14 cellular contexts compared by ENCODE assay signal in genomic region chr9:126851286-126851880, GRCh38. TPM values are rescaled to one million over a fixed set of nuclear protein-coding genes. Genes with fewer than 3 reads are reported as not detected.
A peak's percentile ranks its signal among the peaks of the same experiment; 100 is the strongest.
DNase-seq lines count a peak whose midpoint lies in the region; TF ChIP-seq lines count a peak whose summit lies in the region.
"Had no signal": no experiment of that assay in that cellular context is flagged by ENCODE, and none has a peak within 500 bp of the region (broad histone marks: within the 10 kb centered on the region; RNA-seq: fewer than 3 reads in every experiment).

No MANE protein-coding gene starts in this region.

- H3K79me2 ChIP-seq in neural progenitor cell (ENCODE audit: low read depth): no peaks in the 10 kb centered on the region

- no peak overlapping the region for H3K4me3 ChIP-seq in neural progenitor cell
- H3K4me3 ChIP-seq: BLaER1 treated with 17β-estradiol and CSF1 and Interleukin-3, amounts not matched to agents 10 nM and 100 nM; GM23248; HAP-1 had no signal

- H4K20me1 ChIP-seq in neural progenitor cell (ENCODE audit: low read depth): no peaks in the 10 kb centered on the region
- H4K20me1 ChIP-seq: BLaER1 treated with 17β-estradiol and CSF1 and Interleukin-3, amounts not matched to agents 10 nM and 100 nM had no signal

- H3K27ac Mint-ChIP-seq in neural progenitor cell: no peak overlapping the region
- no peak overlapping the region for H3K27ac Mint-ChIP-seq in T-helper 2 cell treated with Interferon-gamma antibody and Interleukin-4, amounts not matched to agents 5 μg/mL and 100 μg/mL, for 36 hours
- H3K27ac Mint-ChIP-seq: B cell; CD8-positive, alpha-beta T cell had no signal

- H3K9ac ChIP-seq in neural progenitor cell: no peak overlapping the region
- H3K9ac ChIP-seq: BLaER1 treated with 17β-estradiol and CSF1 and Interleukin-3, amounts not matched to agents 10 nM and 100 nM; GM23248 had no signal

- no peak overlapping the region for H2AFZ ChIP-seq in neural progenitor cell (replicated peaks)
- H2AFZ ChIP-seq: GM23248 had no signal

- H3K4me2 ChIP-seq in neural progenitor cell: peak overlapping the region; percentile 45
- H3K4me2 ChIP-seq: BLaER1 treated with 17β-estradiol and CSF1 and Interleukin-3, amounts not matched to agents 10 nM and 100 nM had no signal

- H3K36me3 ChIP-seq in neural progenitor cell: no peaks in the 10 kb centered on the region
- H3K36me3 ChIP-seq: BLaER1 treated with 17β-estradiol and CSF1 and Interleukin-3, amounts not matched to agents 10 nM and 100 nM; HAP-1 had no signal

- H3K9me3 ChIP-seq in neural progenitor cell (ENCODE audit: low read depth): no peaks in the 10 kb centered on the region
- H3K9me3 ChIP-seq: BLaER1 treated with 17β-estradiol and CSF1 and Interleukin-3, amounts not matched to agents 10 nM and 100 nM; HAP-1 had no signal

- H3F3A ChIP-seq in neural progenitor cell (ENCODE audit: low read depth): no peaks in the 10 kb centered on the region

- peaks cover 8% of the 10 kb centered on the region for H3K27me3 Mint-ChIP-seq in neural progenitor cell (ENCODE audit: insufficient read depth, low read depth)
- H3K27me3 Mint-ChIP-seq in T-helper 2 cell treated with Interferon-gamma antibody and Interleukin-4, amounts not matched to agents 5 μg/mL and 100 μg/mL, for 36 hours (ENCODE audit: low read depth): peaks cover 44% of the 10 kb centered on the region

- no peaks in the 10 kb centered on the region for H3K9me3 Mint-ChIP-seq in neural progenitor cell
- H3K9me3 Mint-ChIP-seq in T-helper 2 cell treated with Interferon-gamma antibody and Interleukin-4, amounts not matched to agents 5 μg/mL and 100 μg/mL, for 36 hours: no peaks in the 10 kb centered on the region
- H3K9me3 Mint-ChIP-seq: CD8-positive, alpha-beta T cell had no signal

- no peak for TF ChIP-seq CTCF in neural progenitor cell (IDR thresholded peaks at IDR 0.05)

- no peak overlapping the region for H3K4me3 Mint-ChIP-seq in neural progenitor cell
- no peak overlapping the region for H3K4me3 Mint-ChIP-seq in T-helper 2 cell treated with Interferon-gamma antibody and Interleukin-4, amounts not matched to agents 5 μg/mL and 100 μg/mL, for 36 hours
- H3K4me3 Mint-ChIP-seq: B cell; CD8-positive, alpha-beta T cell had no signal

- no peak overlapping the region for H3K27ac ChIP-seq in neural progenitor cell
- H3K27ac ChIP-seq: BLaER1 treated with 17β-estradiol and CSF1 and Interleukin-3, amounts not matched to agents 10 nM and 100 nM; GM23248 had no signal

- in situ Hi-C loops in G401 (cut with HindIII; ENCODE audit: low sequenced_read_pairs): no loop called here

- H3K27me3 ChIP-seq in neural progenitor cell: no peaks in the 10 kb centered on the region
- H3K27me3 ChIP-seq: BLaER1 treated with 17β-estradiol and CSF1 and Interleukin-3, amounts not matched to agents 10 nM and 100 nM had no signal

- DNase-seq in G401 (ENCODE audit: low spot score) (peak; percentile 59), NCI-H82 treated with DMSO at 0.1 percent for 48 hours (lab: John Stamatoyannopoulos, UW; ENCODE audit: unreplicated experiment) (peak; percentile 44), cerebellar cortex (ENCODE audit: low spot score) (peak; percentile 56), neural progenitor cell (ENCODE audit: low spot score) (no peak), DMS 273 treated with DMSO at 0.1 percent for 48 hours (lab: John Stamatoyannopoulos, UW) (no peak), SHP77 (lab: John Stamatoyannopoulos, UW) (no peak)
- DNase-seq in T-helper 2 cell treated with Interferon-gamma antibody and Interleukin-4, amounts not matched to agents 5 μg/mL and 100 μg/mL, for 36 hours (ENCODE audit: low spot score): no peak
- DNase-seq: CD8-positive, alpha-beta T cell; DMS153; DMS79 treated with DMSO at 0.1 percent for 48 hours; GM23248 had no signal

- no peaks in the 10 kb centered on the region for H3K36me3 Mint-ChIP-seq in neural progenitor cell
- H3K36me3 Mint-ChIP-seq in T-helper 2 cell treated with Interferon-gamma antibody and Interleukin-4, amounts not matched to agents 5 μg/mL and 100 μg/mL, for 36 hours (ENCODE audit: low read depth): no peaks in the 10 kb centered on the region
- H3K36me3 Mint-ChIP-seq: CD8-positive, alpha-beta T cell had no signal

- peaks cover 20% of the 10 kb centered on the region for H3K4me1 ChIP-seq in neural progenitor cell
- H3K4me1 ChIP-seq: HAP-1 had no signal

- peaks cover 7% of the 10 kb centered on the region for H3K4me1 Mint-ChIP-seq in neural progenitor cell
- no peaks in the 10 kb centered on the region for H3K4me1 Mint-ChIP-seq in T-helper 2 cell treated with Interferon-gamma antibody and Interleukin-4, amounts not matched to agents 5 μg/mL and 100 μg/mL, for 36 hours (ENCODE audit: low read depth)
- H3K4me1 Mint-ChIP-seq: B cell had no signal

RNA-seq across cellular contexts. Expression of gene ZBTB34, which starts 9.1 kb away (rescaled TPM):
- 7.8 and 12.0 TPM in 2 replicates for total RNA-seq in G401 (2014; rRNA removed; shearing (Covaris generic))
- 17.4 and 21.9 TPM in 2 replicates for total RNA-seq in neural progenitor cell (ENCODE audit: low replicate concordance)

RNA-seq across cellular contexts. Expression of gene ZBTB43, which starts 46.5 kb away (rescaled TPM):
- 3.5 and 4.3 TPM in 2 replicates for total RNA-seq in G401 (2014; rRNA removed; shearing (Covaris generic))
- 9.3 and 10.0 TPM in 2 replicates for total RNA-seq in neural progenitor cell (ENCODE audit: low replicate concordance)

Comparison
In these comparisons a context has a peak if more than half of its experiments do, and no peak if none do; other contexts are left out.
1. DNase-seq: peak in G401 (single experiment), NCI-H82 treated with DMSO at 0.1 percent for 48 hours (single experiment) and cerebellar cortex (single experiment); none in neural progenitor cell (single experiment), T-helper 2 cell treated with Interferon-gamma antibody and Interleukin-4, amounts not matched to agents 5 μg/mL and 100 μg/mL, for 36 hours (single experiment), DMS 273 treated with DMSO at 0.1 percent for 48 hours (single experiment) and SHP77 (0 of 2).